Comparison of ENCODE assay signal across 33 cellular contexts in genomic region chr9:4755026-4755609, GRCh38. TPM values are rescaled to one million over a fixed set of nuclear protein-coding genes. Genes with fewer than 3 reads are reported as not detected.
DNase-seq lines count a peak whose midpoint lies in the region; ATAC-seq, FAIRE-seq and TF ChIP-seq lines count a peak whose summit lies in the region.
"Had no signal": no experiment of that assay in that cellular context is flagged by ENCODE, and none has a peak within 500 bp of the region (broad histone marks: within the 10 kb centered on the region; RNA-seq: fewer than 3 reads in every experiment).

No MANE protein-coding gene starts in this region.

- H2AFZ ChIP-seq in GM12878 (ENCODE audit: control insufficient read depth, low read depth, low read length) (peak overlapping the region; percentile 57), trophoblast cell (ENCODE audit: insufficient read depth, low read length, poor library complexity) (no peak overlapping the region)

- H3K36me3 ChIP-seq in GM12878 (ENCODE audit: control insufficient read depth in 2 of 2, insufficient read depth in 2 of 2, low read length in 1 of 2) (no peaks in the 10 kb centered on the region), trophoblast cell (ENCODE audit: control insufficient read depth in 1 of 2, insufficient read depth in 2 of 2, low read length in 2 of 2) (no peaks in the 10 kb centered on the region), spleen (no peaks in the 10 kb centered on the region)
- H3K36me3 ChIP-seq: neutrophil, SJSA1, vagina had no signal

- SMC1A ChIA-PET in GM12878 (lab: Charles Lee; ENCODE audit: uncharacterized antibody, unreplicated experiment), result interaction anchor here (0.9 to 2.5 kb wide), 6 partner anchors 12 to 841 kb away, joined by 3 to 7 read pairs (median 3); no protein-coding TSS in a partner anchor

- peaks cover 3% of the 10 kb centered on the region for H3K79me1 ChIP-seq in trophoblast cell (ENCODE audit: low read length)

- WGBS in GM12878 (ENCODE audit: insufficient coverage, insufficient replicate concordance, low lambda C conversion rate, missing lambda C conversion rate), result 20% methylated on average over 5 of the region's 5 CpGs
- no CpG with 5 or more reads among the region's 5 CpGs for WGBS in trophoblast cell (ENCODE audit: extremely low coverage, insufficient coverage, insufficient read length)
- WGBS in spleen, 5 donors, result 51 to 62% (median 57%) methylated on average over 5 of the region's 5 CpGs

- H2AK5ac ChIP-seq in trophoblast cell (ENCODE audit: low read length), result no peak overlapping the region

- TF ChIP-seq EP300 in GM12878 (IDR thresholded peaks at IDR 0.05; ENCODE audit: borderline replicate concordance in 1 of 2, control insufficient read depth in 1 of 2, low read depth in 2 of 2, low read length in 2 of 2), result no peak

- no peak overlapping the region for H3K27ac Mint-ChIP-seq in effector memory CD8-positive, alpha-beta T cell
- H3K27ac Mint-ChIP-seq: activated naive CD4-positive, alpha-beta T cell treated with anti-CD3 and anti-CD28 coated beads, Interleukin-2, amount 10 ng/mL, durations not matched to agents 7 days and 5 days; activated T-helper 1 cell treated with anti-CD3 and anti-CD28 coated beads, Interleukin-12 subunit alpha, Interleukin-12 subunit beta, Interleukin-2, Interleukin-4 antibody, amounts not matched to agents 30 ng/mL and 10 ng/mL and 1 ng/mL, durations not matched to agents 14 hours and 24 hours and 36 hours; progenitor cell of endocrine pancreas; T-cell had no signal

- H3K27ac ChIP-seq in GM12878 (ENCODE audit: control insufficient read depth, insufficient read depth) (no peak overlapping the region), trophoblast cell (ENCODE audit: low read depth, low read length) (peak overlapping the region; percentile 57), spleen (no peak overlapping the region)
- H3K27ac ChIP-seq: C4-2B, epithelial cell of prostate, neutrophil, SJSA1, testis, vagina had no signal

- DNase-seq in GM13976 (ENCODE audit: low spot score) (peak; percentile 27), GM12878 (ENCODE audit: low read depth, low spot score) (no peak), trophoblast cell (peak in 1 of 2 donors; percentile 92), spleen (no peak)
- no peak for DNase-seq in effector memory CD8-positive, alpha-beta T cell
- DNase-seq: activated CD4-positive, CD25-positive, alpha-beta regulatory T cell; activated naive CD4-positive, alpha-beta T cell treated with anti-CD3 and anti-CD28 coated beads, Interleukin-2, amount 10 ng/mL, durations not matched to agents 7 days and 5 days; amygdala; DMS79 treated with DMSO at 0.1 percent for 48 hours; left colon; NCI-H1092 treated with DMSO at 0.1 percent for 48 hours; NCI-H187 treated with DMSO at 0.1 percent for 48 hours; NCI-H2171 treated with DMSO at 0.1 percent for 48 hours; NCI-H524 treated with DMSO at 0.1 percent for 48 hours; stimulated activated CD4-positive, alpha-beta T cell treated with anti-CD3 and anti-CD28 coated beads, Interleukin-4, amount 100 ng/mL, for 24 hours; stimulated activated naive CD4-positive, alpha-beta T cell; T-cell; testis had no signal

- no peak overlapping the region for H3K4me3 ChIP-seq in GM12878
- no peak overlapping the region for H3K4me3 ChIP-seq in trophoblast cell (ENCODE audit: low read depth, low read length)
- no peak overlapping the region for H3K4me3 ChIP-seq in spleen
- H3K4me3 ChIP-seq: SJSA1, testis, vagina had no signal

- peak overlapping the region; percentile 18 for H2BK120ac ChIP-seq in trophoblast cell (ENCODE audit: insufficient read depth, low read length, poor library complexity)

- H2BK5ac ChIP-seq in trophoblast cell (ENCODE audit: low read depth, low read length, poor library complexity), result peak overlapping the region; percentile 36

- POLR2A ChIA-PET in GM12878 (lab: Charles Lee), result no interaction called here

- peak overlapping the region; percentile 42 for H4K91ac ChIP-seq in trophoblast cell (ENCODE audit: low read depth, low read length)

- TF ChIP-seq POLR2A in GM12878 (IDR thresholded peaks at IDR 0.05; ENCODE audit: low read depth, low read length) (no peak), spleen (IDR thresholded peaks at IDR 0.05) (no peak)

- no peak overlapping the region for H3K4ac ChIP-seq in trophoblast cell (ENCODE audit: low read depth, low read length)

- no peak overlapping the region for H4K8ac ChIP-seq in trophoblast cell (ENCODE audit: low read depth, low read length)

- no TSS peak for BruUV-seq in GM12878 (replicated peaks; lab: Mats Ljungman, UMichigan)

- no peak overlapping the region for H4K12ac ChIP-seq in trophoblast cell (ENCODE audit: low read depth, low read length)

- RAD21 ChIA-PET in GM12878 (lab: Charles Lee; ENCODE audit: unreplicated experiment), result interaction anchor here (0.6 to 1.4 kb wide), 6 partner anchors 112 to 845 kb away, joined by 3 to 7 read pairs (median 3); no protein-coding TSS in a partner anchor

- no peak overlapping the region for H3K18ac ChIP-seq in trophoblast cell (ENCODE audit: low read length)

- H3K79me2 ChIP-seq in GM12878 (ENCODE audit: control insufficient read depth, insufficient read depth, low read length) (no peaks in the 10 kb centered on the region), trophoblast cell (ENCODE audit: control insufficient read depth, insufficient read depth, low read length, poor library complexity) (no peaks in the 10 kb centered on the region)

- H2BK12ac ChIP-seq in trophoblast cell (ENCODE audit: low read length), result peak overlapping the region; percentile 44

- CTCF ChIA-PET in GM12878 (lab: Yijun Ruan, JAX), result interaction anchor here (0.7 to 8.7 kb wide), 9 partner anchors 6 to 835 kb away, joined by 3 to 53 read pairs (median 4); no protein-coding TSS in a partner anchor

- no peak for TF ChIP-seq CTCF in GM13976 (IDR thresholded peaks at IDR 0.05; ENCODE audit: borderline replicate concordance, control extremely low read depth, extremely low read depth, insufficient read depth, missing control alignments)
- TF ChIP-seq CTCF in GM12878 (IDR thresholded peaks at IDR 0.05 in 2 of 3, conservative IDR thresholded peaks at IDR 0.05 in 1 of 3; ENCODE audit: control insufficient read depth in 2 of 3, extremely low read depth in 1 of 3, insufficient read depth in 1 of 3, low read depth in 3 of 3, low read length in 3 of 3), result no peak
- no peak for TF ChIP-seq CTCF in spleen (IDR thresholded peaks at IDR 0.05 in 8 of 11, conservative IDR thresholded peaks at IDR 0.05 in 3 of 11)

- H3K9me3 ChIP-seq in GM12878 (replicated peaks; ENCODE audit: control insufficient read depth, insufficient read depth, low read length) (no peaks in the 10 kb centered on the region), trophoblast cell (ENCODE audit: insufficient read depth, low read depth, low read length) (no peaks in the 10 kb centered on the region), spleen (no peaks in the 10 kb centered on the region)
- H3K9me3 ChIP-seq: neutrophil, SJSA1, testis, vagina had no signal

- H3K9ac ChIP-seq in GM12878 (ENCODE audit: control insufficient read depth, insufficient read depth, low read length) (no peak overlapping the region), trophoblast cell (ENCODE audit: low read length) (no peak overlapping the region)

- H3K27me3 Mint-ChIP-seq in effector memory CD8-positive, alpha-beta T cell, result no peaks in the 10 kb centered on the region
- H3K27me3 Mint-ChIP-seq: IgD-negative memory B cell, progenitor cell of endocrine pancreas, T-cell had no signal

- ATAC-seq in GM21390 (IDR thresholded peaks at IDR 0.05; ENCODE audit: unreplicated experiment) (peak; percentile 42), GM12878 (peak; percentile 51), GM18858 (IDR thresholded peaks at IDR 0.05; ENCODE audit: unreplicated experiment) (no peak), GM19324 (IDR thresholded peaks at IDR 0.05; ENCODE audit: low FRiP score, unreplicated experiment) (no peak)
- ATAC-seq in effector memory CD8-positive, alpha-beta T cell (replicated peaks), result no peak
- ATAC-seq: left colon, sciatic nerve, T-cell had no signal

- no peak for TF ChIP-seq RAD21 in GM12878 (IDR thresholded peaks at IDR 0.05; ENCODE audit: insufficient read depth, low read depth, low read length)

- intact Hi-C loops in GM12878 (cut with micrococcal nuclease; ENCODE audit: unreplicated experiment) (loop anchor here (5.0 to 10.0 kb wide), 2 partner anchors 320 to 507 kb away; no protein-coding TSS in a partner anchor), spleen (cut with DNase I; ENCODE audit: low total_unique reads) (no loop called here)

- H3K27me3 ChIP-seq in GM12878 (replicated peaks in 1 of 2; ENCODE audit: control insufficient read depth in 2 of 2, insufficient read depth in 2 of 2, low read length in 1 of 2), result no peaks in the 10 kb centered on the region
- no peaks in the 10 kb centered on the region for H3K27me3 ChIP-seq in trophoblast cell (ENCODE audit: insufficient read depth, low read length)
- no peaks in the 10 kb centered on the region for H3K27me3 ChIP-seq in spleen (replicated peaks in 1 of 7)
- H3K27me3 ChIP-seq: neutrophil, SJSA1, testis, vagina had no signal

- H3K4me2 ChIP-seq in GM12878 (ENCODE audit: control insufficient read depth, insufficient read depth) (peak overlapping the region; percentile 58), trophoblast cell (ENCODE audit: low read length) (no peak overlapping the region)

- no peaks in the 10 kb centered on the region for H3K9me3 Mint-ChIP-seq in effector memory CD8-positive, alpha-beta T cell
- H3K9me3 Mint-ChIP-seq: activated naive CD4-positive, alpha-beta T cell treated with anti-CD3 and anti-CD28 coated beads, Interleukin-2, amount 10 ng/mL, durations not matched to agents 7 days and 5 days; activated T-helper 1 cell treated with anti-CD3 and anti-CD28 coated beads, Interleukin-12 subunit alpha, Interleukin-12 subunit beta, Interleukin-2, Interleukin-4 antibody, amounts not matched to agents 30 ng/mL and 10 ng/mL and 1 ng/mL, durations not matched to agents 14 hours and 24 hours and 36 hours; IgD-negative memory B cell; memory B cell; T-cell had no signal

- H3K14ac ChIP-seq in trophoblast cell (ENCODE audit: low read length), result no peak overlapping the region

- H3K4me1 Mint-ChIP-seq in effector memory CD8-positive, alpha-beta T cell (ENCODE audit: low read depth in 2 of 2), result peaks cover 1 to 6% of the 10 kb centered on the region in 2 donors

- H3K4me1 ChIP-seq in GM12878 (ENCODE audit: control insufficient read depth, insufficient read depth, low read length) (peaks cover 8% of the 10 kb centered on the region), trophoblast cell (ENCODE audit: control insufficient read depth in 1 of 2, insufficient read depth in 2 of 2, low read length in 2 of 2) (peaks cover 5 to 14% of the 10 kb centered on the region in 2 experiments), spleen (peaks cover 0 to 21% (median 8%) of the 10 kb centered on the region in 6 donors)
- H3K4me1 ChIP-seq: SJSA1, testis, vagina had no signal

- no peak for FAIRE-seq in GM12878 (lab: Jason Lieb, UNC)
- FAIRE-seq: H1, RCC 7860 had no signal

- no peaks in the 10 kb centered on the region for H4K20me1 ChIP-seq in GM12878 (ENCODE audit: control insufficient read depth, insufficient read depth)

- H3K4me3 Mint-ChIP-seq in effector memory CD8-positive, alpha-beta T cell, result no peak overlapping the region
- H3K4me3 Mint-ChIP-seq: activated naive CD4-positive, alpha-beta T cell treated with anti-CD3 and anti-CD28 coated beads, Interleukin-2, amount 10 ng/mL, durations not matched to agents 7 days and 5 days; activated T-helper 1 cell treated with anti-CD3 and anti-CD28 coated beads, Interleukin-12 subunit alpha, Interleukin-12 subunit beta, Interleukin-2, Interleukin-4 antibody, amounts not matched to agents 30 ng/mL and 10 ng/mL and 1 ng/mL, durations not matched to agents 14 hours and 24 hours and 36 hours; memory B cell; T-cell had no signal

- no peaks in the 10 kb centered on the region for H3K36me3 Mint-ChIP-seq in effector memory CD8-positive, alpha-beta T cell (ENCODE audit: insufficient read depth)
- H3K36me3 Mint-ChIP-seq: activated naive CD4-positive, alpha-beta T cell treated with anti-CD3 and anti-CD28 coated beads, Interleukin-2, amount 10 ng/mL, durations not matched to agents 7 days and 5 days; memory B cell; T-cell had no signal

- no peak overlapping the region for H3K23ac ChIP-seq in trophoblast cell (ENCODE audit: low read length)

- in situ Hi-C loops in GM13976 (cut with MboI; ENCODE audit: low sequenced_read_pairs, unreplicated experiment), result loop anchor here (10.0 kb wide), 1 partner anchor 670 kb away; no protein-coding TSS in a partner anchor
- in situ Hi-C loops in GM12878 (cut with MboI), result loop anchor here (5.0 kb wide), 2 partner anchors 232 to 687 kb away; partner anchors contain the start of gene JAK2

RNA-seq across cellular contexts. Expression of gene AK3, which starts 14.1 kb away (rescaled TPM):
- total RNA-seq in GM12878 (2013; cell fraction: nucleolus; rRNA removed), result 25.0 and 26.9 TPM in 2 replicates
- 71.8 and 86.6 TPM in 2 replicates for total RNA-seq in GM12878 (2014; rRNA removed)
- 34.7 and 38.2 TPM in 2 replicates for total RNA-seq in GM12878 (2014; rRNA removed; fragmentation: Illumina TruSeq; extraction: Trizol)
- 32.4 and 35.6 TPM in 2 replicates for total RNA-seq in GM12878 (2021)
- 13.1 TPM for polyA plus RNA-seq in GM12878 (2011; ENCODE audit: low read depth)
- 44.5 and 69.0 TPM in 2 replicates for polyA plus RNA-seq in GM12878 (2011; rRNA removed)
- polyA plus RNA-seq in GM12878 (2011; cell fraction: cytosol; rRNA removed), result 16.4 and 19.2 TPM in 2 replicates
- polyA plus RNA-seq in GM12878 (2011; cell fraction: nucleus; rRNA removed), result 17.0 and 19.5 TPM in 2 replicates
- polyA plus RNA-seq in GM12878 (2012), result 29.5 and 34.0 TPM in 2 replicates
- 44.2 and 60.1 TPM in 2 replicates for polyA plus RNA-seq in GM12878 (2014; fragmentation: Illumina TruSeq; extraction: Trizol)
- 10 to 100 TPM; 14.2 to 26.2 TPM for polyA plus RNA-seq in GM12878 (2014; fragmentation: Nextera tagmentation; extraction: Ambion mirVana)
- polyA plus RNA-seq in GM12878 (2014; rRNA removed), result 43.6 and 54.8 TPM in 2 replicates
- 10 to 100 TPM; 50.6 to 52.5 TPM for polyA plus RNA-seq in GM12878 (2016; fragmentation: Nextera tagmentation; extraction: Ambion mirVana)
- 16.2 TPM in 2 replicates for polyA minus RNA-seq in GM12878 (2011; rRNA and poly(A)+ RNA removed)
- polyA minus RNA-seq in GM12878 (2011; cell fraction: cytosol; rRNA and poly(A)+ RNA removed), result 19.2 and 27.1 TPM in 2 replicates
- 18.9 and 33.4 TPM in 2 replicates for polyA minus RNA-seq in GM12878 (2011; cell fraction: nucleus; rRNA and poly(A)+ RNA removed)
- 32.9 and 34.0 TPM in 2 replicates for polyA plus RNA-seq in trophoblast cell (2013)
- 10 to 100 TPM; 28.1 to 65.3 (median 51.3) TPM for total RNA-seq in spleen
- 10 to 100 TPM; 21.3 to 34.3 (median 25.9) TPM for polyA plus RNA-seq in spleen

RNA-seq across cellular contexts. Expression of gene RCL1, which starts 37.6 kb away (rescaled TPM):
- total RNA-seq in GM12878 (2013; cell fraction: nucleolus; rRNA removed), result 51.9 and 58.3 TPM in 2 replicates
- total RNA-seq in GM12878 (2014; rRNA removed), result 42.0 and 44.3 TPM in 2 replicates
- 28.1 and 28.7 TPM in 2 replicates for total RNA-seq in GM12878 (2014; rRNA removed; fragmentation: Illumina TruSeq; extraction: Trizol)
- total RNA-seq in GM12878 (2021), result 32.3 and 33.2 TPM in 2 replicates
- 11.5 TPM for polyA plus RNA-seq in GM12878 (2011; ENCODE audit: low read depth)
- 14.1 and 21.1 TPM in 2 replicates for polyA plus RNA-seq in GM12878 (2011; rRNA removed)
- 22.0 and 26.6 TPM in 2 replicates for polyA plus RNA-seq in GM12878 (2011; cell fraction: cytosol; rRNA removed)
- 34.5 and 44.1 TPM in 2 replicates for polyA plus RNA-seq in GM12878 (2011; cell fraction: nucleus; rRNA removed)
- 15.4 and 17.0 TPM in 2 replicates for polyA plus RNA-seq in GM12878 (2012)
- polyA plus RNA-seq in GM12878 (2014; fragmentation: Illumina TruSeq; extraction: Trizol), result 38.0 and 45.2 TPM in 2 replicates
- polyA plus RNA-seq in GM12878 (2014; fragmentation: Nextera tagmentation; extraction: Ambion mirVana), result 10 to 100 TPM; 21.1 to 28.6 TPM
- polyA plus RNA-seq in GM12878 (2014; rRNA removed), result 27.5 and 29.8 TPM in 2 replicates
- 10 to 100 TPM; 43.4 to 46.8 TPM for polyA plus RNA-seq in GM12878 (2016; fragmentation: Nextera tagmentation; extraction: Ambion mirVana)
- 23.5 and 29.4 TPM in 2 replicates for polyA minus RNA-seq in GM12878 (2011; rRNA and poly(A)+ RNA removed)
- polyA minus RNA-seq in GM12878 (2011; cell fraction: cytosol; rRNA and poly(A)+ RNA removed), result 12.0 and 13.6 TPM in 2 replicates
- 30.5 and 40.9 TPM in 2 replicates for polyA minus RNA-seq in GM12878 (2011; cell fraction: nucleus; rRNA and poly(A)+ RNA removed)
- polyA plus RNA-seq in trophoblast cell (2013), result 25.3 and 26.8 TPM in 2 replicates
- 10 to 100 TPM; 16.8 to 29.4 (median 23.3) TPM for total RNA-seq in spleen
- 10 to 100 TPM; 11.8 to 15.3 (median 12.2) TPM for polyA plus RNA-seq in spleen

Comparison
In these comparisons a context has a peak if more than half of its experiments do, and no peak if none do; other contexts are left out.
1. ATAC-seq: peak in GM21390 (single experiment) and GM12878 (single experiment); none in GM18858 (single experiment), GM19324 (single experiment) and effector memory CD8-positive, alpha-beta T cell (single experiment).